Comparison of ENCODE assay signal across 8 cellular contexts in the genomic region with DNA sequence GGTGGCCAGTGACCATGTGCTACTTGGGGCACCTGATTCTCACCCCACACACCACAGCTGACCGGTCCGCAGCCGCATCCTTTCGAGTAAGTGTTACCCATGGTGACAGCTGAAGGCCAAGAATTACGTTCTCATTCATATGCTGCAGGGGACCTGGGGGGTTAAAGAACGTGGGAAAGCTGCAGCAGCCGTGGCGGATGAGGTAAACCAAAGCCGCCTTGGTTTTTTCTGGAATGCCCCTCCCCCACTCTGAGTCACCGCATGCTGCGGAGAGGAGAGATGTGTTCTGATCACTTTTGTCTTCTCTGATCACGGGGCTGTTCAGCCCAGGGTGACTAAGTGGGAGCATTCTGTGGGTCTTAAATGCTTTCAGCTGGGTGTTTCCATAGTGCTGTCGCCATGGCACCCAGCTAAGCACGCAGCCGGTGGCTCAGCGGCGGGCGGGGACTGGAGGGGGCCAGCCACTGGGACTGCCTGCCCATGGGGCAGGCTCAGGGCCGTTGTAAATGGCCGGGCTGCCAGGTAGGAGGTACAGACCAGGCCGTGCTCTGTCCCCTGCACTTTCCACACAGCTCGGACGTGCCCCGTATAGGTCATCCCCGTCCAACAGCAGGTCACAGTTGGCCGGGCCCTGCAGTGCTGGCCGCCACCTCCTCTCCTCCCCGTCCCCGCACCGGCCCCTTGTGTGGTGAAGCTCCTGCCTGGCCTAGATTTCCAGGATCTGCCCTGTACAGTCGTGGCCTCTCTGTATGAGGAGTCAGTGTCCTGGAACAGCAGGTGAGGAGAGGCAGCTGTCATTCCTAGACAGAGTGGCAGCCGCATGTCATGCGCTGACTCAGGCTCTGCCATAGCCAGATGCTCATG.
A peak's percentile ranks its signal among the peaks of the same experiment; 100 is the strongest.
DNase-seq lines count a peak whose midpoint lies in the region; ATAC-seq, FAIRE-seq and TF ChIP-seq lines count a peak whose summit lies in the region.

No MANE protein-coding gene starts in this region.

- H3K27ac ChIP-seq in IMR-90 (ENCODE audit: insufficient read depth, low read length), result peak overlapping the region; percentile 58
- peak overlapping the region; percentile 61 to 80 (median 76) for H3K27ac ChIP-seq in stomach

- TF ChIP-seq POLR2A in IMR-90 (IDR thresholded peaks at IDR 0.05; ENCODE audit: low read depth, low read length) (peak; percentile 79), stomach (IDR thresholded peaks at IDR 0.05) (no peak)

- H3K9me1 ChIP-seq in IMR-90 (ENCODE audit: insufficient read depth, low read length), result peaks cover 12% of the 10 kb centered on the region; the same call in 1 of the 2 replicates

- DNase-seq in AG20443 (ENCODE audit: low spot score) (peak; percentile 97), IMR-90 (peak; percentile 100), RCC 7860 (ENCODE audit: low spot score) (peak; percentile 100), fibroblast of the aortic adventitia (ENCODE audit: low read depth) (peak; percentile 98), non-pigmented ciliary epithelial cell (ENCODE audit: low read depth) (peak; percentile 99), stomach (peak; percentile 54), cerebellum (ENCODE audit: low spot score) (no peak)
- peak; percentile 90 for DNase-seq in activated effector memory CD4-positive, alpha-beta T cell treated with Interleukin-2 at 50 U/mL for 16 hours

- H3K23ac ChIP-seq in IMR-90 (ENCODE audit: low read depth, low read length), result peak overlapping the region; percentile 11; the same call in 1 of the 2 replicates

- TF ChIP-seq CTCF in IMR-90 (conservative IDR thresholded peaks at IDR 0.05; ENCODE audit: low read depth, low read length) (0 out of 2 replicates have a peak, but pooled peaks have one; percentile 8), fibroblast of the aortic adventitia (IDR thresholded peaks at IDR 0.05; ENCODE audit: insufficient read depth, low read length) (peak; percentile 14), stomach (IDR thresholded peaks at IDR 0.05) (no peak)

- peak overlapping the region; percentile 49 for H3K14ac ChIP-seq in IMR-90 (replicated peaks; ENCODE audit: low read depth, low read length)

- H2BK120ac ChIP-seq in IMR-90 (ENCODE audit: low read depth, low read length), result peak overlapping the region; percentile 70

- H4K20me1 ChIP-seq in IMR-90 (ENCODE audit: insufficient read depth, low read length), result peaks cover 9% of the 10 kb centered on the region

- POLR2A ChIA-PET in IMR-90 (lab: Charles Lee; ENCODE audit: unreplicated experiment), result interaction anchor here (0.6 kb wide), 1 partner anchor 65 kb away, joined by 3 read pairs; no protein-coding TSS in a partner anchor

- H3K9me3 ChIP-seq in IMR-90 (ENCODE audit: control insufficient read depth, insufficient read depth, low read length) (no peaks in the 10 kb centered on the region), stomach (no peaks in the 10 kb centered on the region)

- H2AK5ac ChIP-seq in IMR-90 (ENCODE audit: low read depth, low read length), result peak overlapping the region; percentile 77

- BruUV-seq in IMR-90 (replicated peaks; lab: Mats Ljungman, UMichigan), result no TSS peak

- dilution Hi-C loops in IMR-90 (cut with HindIII; ENCODE audit: low sequenced_read_pairs, unreplicated experiment), result no loop called here

- whole genome bisulfite sequencing in IMR-90 (ENCODE audit: extremely low coverage in 2 of 2, insufficient read length in 1 of 2), 2 experiments, result 36% methylated on average over 14 of the region's 33 CpGs; no CpG with 5 or more reads in 1 of the 2 experiments
- WGBS in stomach, 5 donors, result 38 to 57% (median 47%) methylated on average over 31 to 33 of the region's 33 CpGs

- peak; percentile 97 for FAIRE-seq in RCC 7860 (lab: Jason Lieb, UNC)

- H4K5ac ChIP-seq in IMR-90 (ENCODE audit: low read depth, low read length), result no peak overlapping the region

- H2BK15ac ChIP-seq in IMR-90 (ENCODE audit: low read depth, low read length), result peak overlapping the region; percentile 33; the same call in 2 of the 3 replicates

- peak overlapping the region; percentile 47 for H2BK5ac ChIP-seq in IMR-90 (ENCODE audit: low read depth, low read length, poor library complexity, severe bottlenecking)

- H3K56ac ChIP-seq in IMR-90 (ENCODE audit: extremely low read depth, insufficient read depth, low read length), result no peak overlapping the region

- H3K4me3 ChIP-seq in IMR-90 (ENCODE audit: insufficient read depth, low read depth, low read length), result no peak overlapping the region
- no peak overlapping the region for H3K4me3 ChIP-seq in fibroblast of the aortic adventitia (ENCODE audit: low read depth, low read length)
- H3K4me3 ChIP-seq in stomach, result peak overlapping the region in 2 of 4 donors; percentile 0 to 12

- peak; percentile 76 for ATAC-seq in IMR-90 (ENCODE audit: low read depth)

- peaks cover 0 to 17% of the 10 kb centered on the region in 2 experiments; a peak in 1 of 4 replicates for H3K79me1 ChIP-seq in IMR-90 (ENCODE audit: low read depth in 1 of 2, low read length in 2 of 2)

- H3K27me3 ChIP-seq in IMR-90 (ENCODE audit: control insufficient read depth, insufficient read depth, low read length) (no peaks in the 10 kb centered on the region), stomach (no peaks in the 10 kb centered on the region)

- peak overlapping the region; percentile 64 for H3K4ac ChIP-seq in IMR-90 (ENCODE audit: low read depth, low read length)

- H2AK9ac ChIP-seq in IMR-90 (replicated peaks; ENCODE audit: low read depth, low read length, poor library complexity), result peak overlapping the region; percentile 81

- peak overlapping the region in 1 of 2 experiments; percentile 66; a peak in 1 of 4 replicates for H4K8ac ChIP-seq in IMR-90 (ENCODE audit: low read depth in 2 of 2, low read length in 2 of 2)

- no peak; the same call in 1 of the 2 replicates for TF ChIP-seq RAD21 in IMR-90 (IDR thresholded peaks at IDR 0.05; ENCODE audit: low read length)

- peak overlapping the region; percentile 87 for H2AFZ ChIP-seq in IMR-90 (replicated peaks; ENCODE audit: low read length, poor library complexity)

- CTCF ChIA-PET in IMR-90 (lab: Yijun Ruan, JAX), result no interaction called here

- no peaks in the 10 kb centered on the region for H3K36me3 ChIP-seq in IMR-90 (ENCODE audit: control insufficient read depth, insufficient read depth, low read length)
- peaks cover 4 to 17% (median 10%) of the 10 kb centered on the region in 4 donors for H3K36me3 ChIP-seq in stomach

- TF ChIP-seq EP300 in stomach (IDR thresholded peaks at IDR 0.05), result no peak

- H3K4me1 ChIP-seq in IMR-90 (ENCODE audit: control insufficient read depth, insufficient read depth, low read length) (peaks cover 37% of the 10 kb centered on the region), stomach (peaks cover 50 to 86% (median 74%) of the 10 kb centered on the region in 4 donors)

- peak overlapping the region; percentile 57 for H2BK20ac ChIP-seq in IMR-90 (ENCODE audit: low read depth, low read length)

- no peak overlapping the region for H3K9ac ChIP-seq in IMR-90 (ENCODE audit: low read depth, low read length)

- intact Hi-C loops in IMR-90 (cut with micrococcal nuclease), result no loop called here
- intact Hi-C loops in stomach (cut with DNase I; ENCODE audit: low total_unique reads), result no loop called here

- in situ Hi-C loops in IMR-90 (cut with MboI; ENCODE audit: low sequenced_read_pairs), result loop anchor here (5.0 kb wide), 1 partner anchor 63 kb away; no protein-coding TSS in a partner anchor

- peak overlapping the region; percentile 20 for H4K91ac ChIP-seq in IMR-90 (ENCODE audit: insufficient read depth, low read depth, low read length)

- H3K18ac ChIP-seq in IMR-90 (ENCODE audit: low read depth, low read length), result no peak overlapping the region

- H3K4me2 ChIP-seq in IMR-90 (ENCODE audit: low read depth, low read length), result peak overlapping the region; percentile 40

TF ChIP-seq in IMR-90, 13 proteins besides CTCF, POLR2A, EP300 and RAD21:
- TF ChIP-seq BHLHE40 (IDR thresholded peaks at IDR 0.05; ENCODE audit: low read depth, low read length) (peak; percentile 92), RCOR1 (IDR thresholded peaks at IDR 0.05; ENCODE audit: insufficient replicate concordance, low read length) (peak; percentile 99), MAZ (IDR thresholded peaks at IDR 0.05; ENCODE audit: borderline replicate concordance, low read depth, low read length) (0 out of 2 replicates have a peak, but pooled peaks have one; percentile 61), USF2 (IDR thresholded peaks at IDR 0.05; ENCODE audit: low read depth, low read length) (peak; percentile 92), RFX5 (IDR thresholded peaks at IDR 0.05; ENCODE audit: low read depth, low read length) (no peak), MAFK (IDR thresholded peaks at IDR 0.05; ENCODE audit: low read depth, low read length) (no peak), CHD1 (IDR thresholded peaks at IDR 0.05; ENCODE audit: low read depth, low read length) (no peak), SMC3 (IDR thresholded peaks at IDR 0.05; ENCODE audit: low read depth, low read length) (0 out of 2 replicates have a peak, but pooled peaks have one; percentile 12), ELK1 (IDR thresholded peaks at IDR 0.05; ENCODE audit: borderline replicate concordance, low read depth, low read length) (no peak), CEBPB (IDR thresholded peaks at IDR 0.05; ENCODE audit: low read depth, low read length) (peak; percentile 58), FOS (IDR thresholded peaks at IDR 0.05; ENCODE audit: low read depth, low read length) (peak; percentile 99), MXI1 (IDR thresholded peaks at IDR 0.05; ENCODE audit: borderline replicate concordance, low read depth, low read length) (peak; percentile 72), NFE2L2 (IDR thresholded peaks at IDR 0.05; ENCODE audit: low read depth, low read length) (peak; percentile 24; the same call in 1 of the 2 replicates)

Comparison
In these comparisons a context has a peak if more than half of its experiments do, and no peak if none do; other contexts are left out.
1. CTCF ChIP-seq: peak in IMR-90 (single experiment) and fibroblast of the aortic adventitia (single experiment); none in stomach (0 of 7).